In the genomic region with DNA sequence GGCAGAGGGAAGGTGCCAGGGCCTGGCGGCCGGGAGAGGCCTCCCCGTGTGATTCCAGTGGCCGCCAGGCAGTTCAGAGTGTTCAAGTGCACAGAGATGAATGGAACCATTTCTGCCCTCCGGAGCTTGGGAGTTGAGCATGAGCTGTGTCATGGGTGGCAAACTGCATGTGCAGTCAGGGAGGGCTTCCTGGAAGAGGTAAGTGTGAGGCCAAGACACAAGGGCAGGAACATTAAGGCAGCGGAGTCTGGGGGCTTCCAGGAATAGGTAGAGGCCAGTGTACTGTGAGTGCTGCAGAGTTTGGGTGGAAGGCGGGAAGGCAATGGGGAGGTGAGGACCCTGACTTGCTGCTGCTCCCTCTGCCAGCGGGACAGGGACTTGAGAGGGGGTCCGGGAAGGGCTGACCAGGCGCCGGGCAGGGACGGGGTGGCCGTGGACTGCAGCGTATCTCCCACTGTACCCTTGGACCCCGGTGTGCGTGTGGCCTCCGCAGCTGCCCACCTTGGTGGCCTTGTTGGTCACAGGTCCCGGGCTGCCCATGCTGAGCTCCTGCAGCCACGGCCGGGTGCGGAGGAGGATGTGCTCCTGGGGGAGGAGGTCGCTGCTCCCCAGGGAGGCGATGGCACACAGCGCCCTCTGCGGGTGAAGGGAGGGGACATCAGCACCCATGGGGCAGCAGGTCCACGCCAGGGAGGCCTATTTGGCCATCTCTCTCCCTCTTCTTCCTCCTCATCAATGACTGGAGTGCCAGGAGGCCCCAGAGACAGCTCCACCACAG, we compare ENCODE assay signal across 10 cellular contexts. TPM values are rescaled to one million over a fixed set of nuclear protein-coding genes. Genes with fewer than 3 reads are reported as not detected.
DNase-seq lines count a peak whose midpoint lies in the region; ATAC-seq and TF ChIP-seq lines count a peak whose summit lies in the region.
"Had no signal": no experiment of that assay in that cellular context is flagged by ENCODE, and none has a peak within 500 bp of the region (broad histone marks: within the 10 kb centered on the region; RNA-seq: fewer than 3 reads in every experiment).

No MANE protein-coding gene starts in this region.

- no peak overlapping the region for H3K27ac Mint-ChIP-seq in activated T-helper 17 cell treated with anti-CD3 and anti-CD28 coated beads, Interleukin-2, amount 50 U/mL, for 72 hours

- H3K27ac ChIP-seq in DND-41 (ENCODE audit: low read length) (no peak overlapping the region), brain microvascular endothelial cell (no peak overlapping the region), lower lobe of right lung (no peak overlapping the region), esophagus squamous epithelium (no peak overlapping the region)
- H3K27ac ChIP-seq: tibial nerve had no signal

- in situ Hi-C loops in brain microvascular endothelial cell (cut with HindIII; ENCODE audit: low pct_ligation_motif_present, low sequenced_read_pairs), result no loop called here

- peaks cover 16% of the 10 kb centered on the region for H3K36me3 Mint-ChIP-seq in activated T-helper 17 cell treated with anti-CD3 and anti-CD28 coated beads, Interleukin-2, amount 50 U/mL, for 72 hours (ENCODE audit: low read depth)

- no peaks in the 10 kb centered on the region for H3K4me1 ChIP-seq in DND-41 (ENCODE audit: insufficient read depth, low read length)
- peaks cover 10% of the 10 kb centered on the region for H3K4me1 ChIP-seq in lower lobe of right lung
- peaks cover 0 to 5% (median 0%) of the 10 kb centered on the region in 3 donors for H3K4me1 ChIP-seq in esophagus squamous epithelium

- H2AFZ ChIP-seq in DND-41 (ENCODE audit: low read depth, low read length), result no peak overlapping the region

- 83 to 94% methylated on average over 8 to 16 of the region's 26 CpGs for WGBS in esophagus squamous epithelium, 2 donors
- 89 to 95% methylated on average over 18 to 26 of the region's 26 CpGs for WGBS in lower leg skin, 2 donors

- H3K27me3 ChIP-seq in DND-41 (ENCODE audit: insufficient read depth, low read length, poor library complexity) (no peaks in the 10 kb centered on the region), brain microvascular endothelial cell (replicated peaks) (no peaks in the 10 kb centered on the region), lower lobe of right lung (ENCODE audit: low read depth) (no peaks in the 10 kb centered on the region), esophagus squamous epithelium (no peaks in the 10 kb centered on the region)
- H3K27me3 ChIP-seq: tibial nerve had no signal

- no peak overlapping the region for H3K4me2 ChIP-seq in DND-41 (ENCODE audit: insufficient read depth, low read length)

- TF ChIP-seq POLR2A in esophagus squamous epithelium (IDR thresholded peaks at IDR 0.05), result no peak
- TF ChIP-seq POLR2A in lower leg skin (IDR thresholded peaks at IDR 0.05), result no peak

- no peaks in the 10 kb centered on the region for H3K27me3 Mint-ChIP-seq in activated T-helper 17 cell treated with anti-CD3 and anti-CD28 coated beads, Interleukin-2, amount 50 U/mL, for 72 hours

- H3K4me3 Mint-ChIP-seq in activated T-helper 17 cell treated with anti-CD3 and anti-CD28 coated beads, Interleukin-2, amount 50 U/mL, for 72 hours, result no peak overlapping the region

- peaks cover 54% of the 10 kb centered on the region for H3K36me3 ChIP-seq in DND-41 (ENCODE audit: insufficient read depth, low read length)
- peaks cover 33% of the 10 kb centered on the region for H3K36me3 ChIP-seq in brain microvascular endothelial cell (replicated peaks)
- H3K36me3 ChIP-seq in lower lobe of right lung, result peaks cover 57% of the 10 kb centered on the region
- H3K36me3 ChIP-seq in esophagus squamous epithelium, result peaks cover 23 to 70% (median 28%) of the 10 kb centered on the region in 3 donors

- no peaks in the 10 kb centered on the region for H3K9me3 ChIP-seq in DND-41 (ENCODE audit: insufficient read depth, low read length, severe bottlenecking)
- H3K9me3 ChIP-seq in lower lobe of right lung, result no peaks in the 10 kb centered on the region
- no peaks in the 10 kb centered on the region for H3K9me3 ChIP-seq in esophagus squamous epithelium

- peaks cover 13% of the 10 kb centered on the region for H4K20me1 ChIP-seq in DND-41 (ENCODE audit: insufficient read depth, low read length)

- H3K79me2 ChIP-seq in DND-41 (ENCODE audit: insufficient read depth, low read length), result peaks cover 4% of the 10 kb centered on the region

- H3K9me3 Mint-ChIP-seq in activated T-helper 17 cell treated with anti-CD3 and anti-CD28 coated beads, Interleukin-2, amount 50 U/mL, for 72 hours, result no peaks in the 10 kb centered on the region

- H3K4me3 ChIP-seq in DND-41 (ENCODE audit: low read depth in 1 of 2, low read length in 2 of 2) (no peak overlapping the region), brain microvascular endothelial cell (ENCODE audit: low read depth, low read length) (no peak overlapping the region), lower lobe of right lung (no peak overlapping the region), esophagus squamous epithelium (no peak overlapping the region), lower leg skin (ENCODE audit: low read depth, poor library complexity, severe bottlenecking) (no peak overlapping the region)
- H3K4me3 ChIP-seq: tibial nerve had no signal

- TF ChIP-seq CTCF in DND-41 (IDR thresholded peaks at IDR 0.05; ENCODE audit: borderline replicate concordance, extremely low read depth, low read length, poor library complexity, severe bottlenecking), result peak; percentile 58
- TF ChIP-seq CTCF in brain microvascular endothelial cell (IDR thresholded peaks at IDR 0.05; ENCODE audit: low read depth, low read length, missing control alignments), result peak; percentile 59
- TF ChIP-seq CTCF in lower lobe of right lung (IDR thresholded peaks at IDR 0.05), result peak; percentile 16
- peak in 1 of 6 experiments; percentile 6 for TF ChIP-seq CTCF in esophagus squamous epithelium (IDR thresholded peaks at IDR 0.05)
- no peak for TF ChIP-seq CTCF in lower leg skin (IDR thresholded peaks at IDR 0.05)

- intact Hi-C loops in lower lobe of right lung (cut with DNase I), result no loop called here
- intact Hi-C loops in esophagus squamous epithelium (cut with DNase I), result no loop called here
- intact Hi-C loops in lower leg skin (cut with DNase I; ENCODE audit: low total_unique reads), result loop anchor here (10.0 kb wide), 1 partner anchor 205 kb away; no protein-coding TSS in a partner anchor

- no peak overlapping the region for H3K9ac ChIP-seq in DND-41 (ENCODE audit: low read depth, low read length)

- DNase-seq in DND-41, result no peak
- DNase-seq in HuH-7 (ENCODE audit: low spot score), result peak; percentile 92
- no peak for DNase-seq in brain microvascular endothelial cell
- no peak for DNase-seq in lower lobe of right lung
- DNase-seq in esophagus squamous epithelium (lab: John Stamatoyannopoulos, UW), result no peak
- DNase-seq in lower leg skin (ENCODE audit: low spot score in 2 of 2), result no peak
- no peak for DNase-seq in RPMI8226
- DNase-seq: activated T-cell treated with anti-CD3 and anti-CD28 coated beads, Interleukin-2, amount 50 U/mL, for 1 hour had no signal

- ATAC-seq in DND-41 (ENCODE audit: insufficient read depth, low read depth), result no peak
- ATAC-seq in lower lobe of right lung, result no peak
- ATAC-seq in activated T-helper 17 cell treated with anti-CD3 and anti-CD28 coated beads, Interleukin-2, amount 50 U/mL, for 72 hours (replicated peaks), result no peak

- H3K4me1 Mint-ChIP-seq in activated T-helper 17 cell treated with anti-CD3 and anti-CD28 coated beads, Interleukin-2, amount 50 U/mL, for 72 hours, result peaks cover 7% of the 10 kb centered on the region

RNA-seq across cellular contexts. Expression of a gene that starts 7.5 kb away (rescaled TPM):
- total RNA-seq in lower lobe of right lung (8.3 TPM), esophagus squamous epithelium (1 to 10 TPM; 5.5 to 8.1 (median 6.0) TPM), lower leg skin (10 to 100 TPM in 1 of 4 donors, 1 to 10 TPM in 3; 4.3 to 12.9 (median 8.4) TPM)
- 10 to 100 TPM in 1 of 2 donors, 1 to 10 TPM in 1; 8.4 to 10.4 TPM for total RNA-seq in activated T-helper 17 cell treated with anti-CD3 and anti-CD28 coated beads, Interleukin-2, amount 50 U/mL, for 72 hours

RNA-seq across cellular contexts. Expression of a gene that starts 8.6 kb away (rescaled TPM):
- 43.2 TPM for total RNA-seq in lower lobe of right lung
- 10 to 100 TPM; 16.7 to 42.9 (median 23.3) TPM for total RNA-seq in esophagus squamous epithelium
- total RNA-seq in lower leg skin, result 100 to 1,000 TPM in 1 of 4 donors, 10 to 100 TPM in 3; 40.7 to 104 (median 62.6) TPM
- 10 to 100 TPM; 26.3 to 35.0 TPM for total RNA-seq in activated T-helper 17 cell treated with anti-CD3 and anti-CD28 coated beads, Interleukin-2, amount 50 U/mL, for 72 hours

RNA-seq across cellular contexts. Expression of a gene that starts 8.9 kb away (rescaled TPM):
- 24.3 TPM for total RNA-seq in lower lobe of right lung
- total RNA-seq in esophagus squamous epithelium, result 10 to 100 TPM; 22.0 to 67.0 (median 34.3) TPM
- total RNA-seq in lower leg skin, result 10 to 100 TPM; 10.0 to 30.4 (median 15.9) TPM
- total RNA-seq in activated T-helper 17 cell treated with anti-CD3 and anti-CD28 coated beads, Interleukin-2, amount 50 U/mL, for 72 hours, result 10 to 100 TPM; 33.4 to 68.0 TPM

Comparison
In these comparisons a context has a peak if more than half of its experiments do, and no peak if none do; other contexts are left out.
1. CTCF ChIP-seq: peak in DND-41 (single experiment), brain microvascular endothelial cell (single experiment) and lower lobe of right lung (single experiment); none in lower leg skin (0 of 3).